ENCODE assay signal across 25 cellular contexts in the genomic region with DNA sequence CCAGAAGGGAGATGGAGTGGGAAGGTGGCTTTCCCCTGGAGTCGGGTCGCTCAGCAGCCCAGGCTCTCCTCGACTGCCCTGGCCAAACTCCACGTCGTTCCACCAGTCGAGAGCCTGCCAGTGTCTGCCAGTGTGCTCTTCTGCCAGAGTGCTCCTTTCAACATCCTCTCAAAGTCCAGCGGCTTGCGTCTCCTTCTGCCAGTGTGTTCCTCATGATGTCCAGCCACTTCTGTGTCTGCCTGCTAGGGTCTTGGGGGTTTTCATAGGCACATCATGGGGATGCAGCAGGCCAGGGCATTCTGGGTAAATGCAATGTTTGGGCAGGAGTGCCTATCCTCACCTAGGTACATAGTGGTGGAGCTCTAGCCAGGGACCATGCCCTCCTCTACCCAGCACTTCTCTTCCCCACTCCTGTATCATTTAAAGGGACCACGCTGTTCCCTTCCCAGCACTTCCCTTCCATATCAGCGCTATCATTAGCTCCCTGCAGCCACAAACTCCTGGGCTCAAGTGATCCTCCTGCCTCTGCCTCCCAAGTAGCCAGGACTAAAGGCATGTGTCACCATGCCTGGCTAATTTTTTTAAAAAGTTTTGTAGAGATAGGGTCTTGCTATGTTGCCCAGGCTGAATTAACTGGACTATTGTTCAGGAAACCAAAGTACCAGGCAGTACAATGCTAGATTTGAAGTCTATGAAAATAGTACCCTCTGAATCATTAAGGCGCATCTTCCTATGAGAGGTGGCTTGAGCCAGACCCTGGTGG.
"Had no signal": no experiment of that assay in that cellular context is flagged by ENCODE, and none has a peak within 500 bp of the region (broad histone marks: within the 10 kb centered on the region; RNA-seq: fewer than 3 reads in every experiment).

No MANE protein-coding gene starts in this region.

- H3K27me3 ChIP-seq: colonic mucosa, spleen, vagina had no signal

- DNase-seq: colonic mucosa; dermis blood vessel endothelial cell; effector memory CD4-positive, alpha-beta T cell; erythroblast; esophagus squamous epithelium; foreskin melanocyte; glutamatergic neuron; heart right ventricle; hippocampal formation; left cardiac atrium; left ventricle myocardium inferior; stimulated activated CD4-positive, alpha-beta T cell treated with anti-CD3 and anti-CD28 coated beads, Interleukin-4, amount 100 ng/mL, for 4 hours; stimulated activated naive B cell treated with anti-CD40 and anti-IgM and Interleukin-4, amounts not matched to agents 10 μg/mL and 1 μg/mL and 100 μg/mL, for 72 hours; trophoblast cell had no signal

- H3K9me3 ChIP-seq: colonic mucosa, esophagus squamous epithelium, heart right ventricle, left ventricle myocardium inferior, spleen, vagina had no signal

- H3K27ac ChIP-seq: colonic mucosa, esophagus squamous epithelium, heart right ventricle, left ventricle myocardium inferior, parathyroid adenoma, spleen, vagina had no signal

- H3K36me3 ChIP-seq: colonic mucosa, esophagus squamous epithelium, heart right ventricle, left ventricle myocardium inferior, spleen, vagina had no signal

- FAIRE-seq: endothelial cell of umbilical vein, islet of Langerhans had no signal

- H3K4me3 ChIP-seq: colonic mucosa, esophagus squamous epithelium, heart right ventricle, left ventricle myocardium inferior, lung, spleen, vagina had no signal

- H3K27ac Mint-ChIP-seq: memory B cell; natural killer cell treated with Interleukin-12 subunit alpha and Interleukin-12 subunit beta and Interleukin-15 and Interleukin-18, amount 100 ng/mL, for 72 hours; progenitor cell of endocrine pancreas; stimulated activated naive B cell treated with anti-CD40 and anti-IgM and Interleukin-4, amounts not matched to agents 10 μg/mL and 1 μg/mL and 100 μg/mL, for 72 hours; stimulated activated naive CD8-positive, alpha-beta T cell treated with anti-CD3 and anti-CD28 coated beads, Interleukin-15, Interleukin-2, amounts not matched to agents 100 ng/mL and 50 ng/mL, for 24 hours had no signal

- H3K4me3 Mint-ChIP-seq: memory B cell; natural killer cell treated with Interleukin-12 subunit alpha and Interleukin-12 subunit beta and Interleukin-15 and Interleukin-18, amount 100 ng/mL, for 72 hours; neural crest cell; stimulated activated naive B cell treated with anti-CD40 and anti-IgM and Interleukin-4, amounts not matched to agents 10 μg/mL and 1 μg/mL and 100 μg/mL, for 72 hours; stimulated activated naive CD8-positive, alpha-beta T cell treated with anti-CD3 and anti-CD28 coated beads, Interleukin-15, Interleukin-2, amounts not matched to agents 100 ng/mL and 50 ng/mL, for 24 hours had no signal

- H3K36me3 Mint-ChIP-seq: memory B cell; natural killer cell treated with Interleukin-12 subunit alpha and Interleukin-12 subunit beta and Interleukin-15 and Interleukin-18, amount 100 ng/mL, for 72 hours; stimulated activated naive B cell treated with anti-CD40 and anti-IgM and Interleukin-4, amounts not matched to agents 10 μg/mL and 1 μg/mL and 100 μg/mL, for 72 hours had no signal

- H3K27me3 Mint-ChIP-seq: stimulated activated naive CD8-positive, alpha-beta T cell treated with anti-CD3 and anti-CD28 coated beads, Interleukin-15, Interleukin-2, amounts not matched to agents 100 ng/mL and 50 ng/mL, for 24 hours had no signal

- H3K9me3 Mint-ChIP-seq: memory B cell; natural killer cell treated with Interleukin-12 subunit alpha and Interleukin-12 subunit beta and Interleukin-15 and Interleukin-18, amount 100 ng/mL, for 72 hours; neural crest cell; stimulated activated naive B cell treated with anti-CD40 and anti-IgM and Interleukin-4, amounts not matched to agents 10 μg/mL and 1 μg/mL and 100 μg/mL, for 72 hours; stimulated activated naive CD8-positive, alpha-beta T cell treated with anti-CD3 and anti-CD28 coated beads, Interleukin-15, Interleukin-2, amounts not matched to agents 100 ng/mL and 50 ng/mL, for 24 hours had no signal

- H3K4me1 Mint-ChIP-seq: memory B cell; neural crest cell; stimulated activated naive B cell treated with anti-CD40 and anti-IgM and Interleukin-4, amounts not matched to agents 10 μg/mL and 1 μg/mL and 100 μg/mL, for 72 hours had no signal

- H3K4me1 ChIP-seq: colonic mucosa, esophagus squamous epithelium, parathyroid adenoma, vagina had no signal
